ENCODE assay signal across 16 cellular contexts in the genomic region with DNA sequence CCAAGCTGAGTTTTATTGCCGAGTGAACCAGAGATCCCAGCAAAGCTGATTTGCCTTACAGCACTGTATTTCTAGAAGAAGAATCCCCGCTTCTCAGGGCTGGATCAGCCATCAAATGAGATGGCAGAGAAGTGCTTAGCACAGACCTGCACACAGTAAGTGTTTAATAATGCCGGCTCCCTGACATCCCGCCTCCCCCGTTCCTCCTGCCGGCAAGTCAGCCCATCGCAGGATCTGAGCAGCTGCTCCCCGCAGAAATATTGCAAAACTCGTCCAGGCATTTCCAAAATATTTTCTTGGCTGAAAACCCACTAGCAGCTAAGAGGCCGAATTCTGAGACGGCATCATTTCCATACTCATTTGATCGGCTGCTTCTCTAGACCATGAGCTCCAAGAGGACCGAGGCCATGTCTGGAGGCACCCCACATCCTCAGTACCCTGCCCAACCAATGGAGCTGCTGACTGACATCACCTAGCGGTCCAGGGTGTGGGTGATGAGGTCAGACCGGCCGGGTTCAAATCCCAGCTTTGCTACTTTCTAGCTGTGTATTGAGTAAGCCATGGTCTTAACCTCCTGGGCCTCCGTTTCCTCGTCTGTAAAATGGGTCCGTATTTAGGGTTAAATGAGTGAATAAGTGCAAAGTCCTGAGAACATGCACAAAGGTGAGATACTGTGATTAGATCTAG.
A peak's percentile ranks its signal among the peaks of the same experiment; 100 is the strongest.
DNase-seq lines count a peak whose midpoint lies in the region; ATAC-seq lines count a peak whose summit lies in the region.
"Had no signal": no experiment of that assay in that cellular context is flagged by ENCODE, and none has a peak within 500 bp of the region (broad histone marks: within the 10 kb centered on the region; RNA-seq: fewer than 3 reads in every experiment).

No MANE protein-coding gene starts in this region.

- intact Hi-C loops in left cardiac atrium (cut with DNase I): no loop called here
- intact Hi-C loops in cardiac septum (cut with DNase I): no loop called here

- DNase-seq in left cardiac atrium: no peak
- DNase-seq in cardiac septum (ENCODE audit: low spot score): no peak
- peak; percentile 14 for DNase-seq in NCI-H1694 (lab: John Stamatoyannopoulos, UW)
- peak; percentile 14 for DNase-seq in fibroblast of peridontal ligament (ENCODE audit: extremely low read depth)
- DNase-seq in stromal cell of bone marrow (ENCODE audit: low read depth): peak; percentile 1
- no peak for DNase-seq in superior temporal gyrus (ENCODE audit: extremely low spot score)
- DNase-seq: AML-193, DMS153, HCEC 1CT, NCI-H1417 treated with DMSO at 0.1 percent for 48 hours, NCI-H2081, NCI-H524, Peyer's patch, SHP77 treated with DMSO at 0.1 percent for 48 hours had no signal

- ATAC-seq in left cardiac atrium: peak; percentile 34 to 68
- no peak for ATAC-seq in GM18858 (IDR thresholded peaks at IDR 0.05; ENCODE audit: unreplicated experiment)
- ATAC-seq in GM18868 (IDR thresholded peaks at IDR 0.05; ENCODE audit: unreplicated experiment): no peak

Comparison
In these comparisons a context has a peak if more than half of its experiments do, and no peak if none do; other contexts are left out.
1. ATAC-seq: peak in left cardiac atrium (2 of 2); none in GM18858 (single experiment) and GM18868 (single experiment).
2. DNase-seq: peak in NCI-H1694 (single experiment), fibroblast of peridontal ligament (single experiment) and stromal cell of bone marrow (single experiment); none in left cardiac atrium (single experiment), cardiac septum (single experiment) and superior temporal gyrus (single experiment).